Comparison of ENCODE assay signal across 7 cellular contexts in genomic region chr12:6961695-6962284, GRCh38. TPM values are rescaled to one million over a fixed set of nuclear protein-coding genes. Genes with fewer than 3 reads are reported as not detected.
DNase-seq lines count a peak whose midpoint lies in the region; ATAC-seq and TF ChIP-seq lines count a peak whose summit lies in the region.

No MANE protein-coding gene starts in this region.

- no peaks in the 10 kb centered on the region for H4K20me1 ChIP-seq in mammary epithelial cell (ENCODE audit: insufficient read depth, low read length)

- WGBS in mammary epithelial cell (ENCODE audit: low coverage, missing lambda C conversion rate) = 4% methylated on average over 15 of the region's 16 CpGs

- no peaks in the 10 kb centered on the region for H3K9me3 ChIP-seq in mammary epithelial cell (replicated peaks; ENCODE audit: insufficient read depth, low read length)

- in situ Hi-C loops in mammary epithelial cell (cut with MboI; ENCODE audit: low sequenced_read_pairs in 2 of 2) = loop anchor here in 1 of 2 donors (5.0 kb wide), 1 partner anchor 94 kb away; the partner anchor contains the start of gene TPI1

- peaks cover 42% of the 10 kb centered on the region for H3K79me2 ChIP-seq in mammary epithelial cell (ENCODE audit: insufficient read depth, low read length)

- H2AFZ ChIP-seq in mammary epithelial cell (ENCODE audit: low read depth, low read length) = peak overlapping the region; percentile 81

- ATAC-seq in HG02981 (IDR thresholded peaks at IDR 0.05; ENCODE audit: unreplicated experiment) = no peak

- H3K9ac ChIP-seq in mammary epithelial cell (ENCODE audit: insufficient read depth, low read length) = peak overlapping the region; percentile 94

- TF ChIP-seq CTCF in GM12872 (IDR thresholded peaks at IDR 0.05; ENCODE audit: insufficient read depth, low read depth, low read length) (peak; percentile 56; the same call in 2 of the 3 replicates), RWPE1 (conservative IDR thresholded peaks at IDR 0.05; ENCODE audit: low read depth) (0 out of 2 replicates have a peak, but pooled peaks have one; percentile 8), mammary epithelial cell (conservative IDR thresholded peaks at IDR 0.05 in 1 of 2, IDR thresholded peaks at IDR 0.05 in 1 of 2; ENCODE audit: extremely low read depth in 1 of 2, insufficient read depth in 1 of 2, low read depth in 1 of 2, low read length in 2 of 2) (peak; percentile 60 to 62)

- peak overlapping the region; percentile 94 for H3K4me2 ChIP-seq in mammary epithelial cell (ENCODE audit: insufficient read depth, low read depth, low read length)

- H3K4me1 ChIP-seq in mammary epithelial cell (ENCODE audit: insufficient read depth, low read length) = peaks cover 50% of the 10 kb centered on the region

- intact Hi-C loops in mammary epithelial cell (cut with micrococcal nuclease) = loop anchor here (2.0 to 5.0 kb wide), 3 partner anchors 81 to 147 kb away; partner anchors contain the start of genes C1R and C1RL

- peaks cover 14% of the 10 kb centered on the region for H3K36me3 ChIP-seq in mammary epithelial cell (ENCODE audit: insufficient read depth, low read length)

- CTCF ChIA-PET in RWPE1 (lab: Yijun Ruan, JAX) (interaction anchor here (0.7 to 2.5 kb wide), 5 partner anchors 9 to 214 kb away, joined by 3 to 14 read pairs (median 6); partner anchors contain the start of genes C12orf57, C1RL and RNU7-1), mammary epithelial cell (lab: Charles Lee; ENCODE audit: low non-redundant PET) (interaction anchor here (0.6 to 1.0 kb wide), 2 partner anchors 16 to 204 kb away, joined by 3 to 4 read pairs; no protein-coding TSS in a partner anchor)

- dilution Hi-C loops in mammary epithelial cell (cut with HindIII; ENCODE audit: low sequenced_read_pairs) = no loop called here

- peak overlapping the region in 2 of 3 experiments; percentile 94 to 97 for H3K4me3 ChIP-seq in mammary epithelial cell (replicated peaks in 1 of 3; ENCODE audit: insufficient read depth in 1 of 3, low read depth in 2 of 3, low read length in 3 of 3)

- POLR2A ChIA-PET in RWPE1 (lab: Yijun Ruan, JAX; ENCODE audit: low non-redundant PET) = interaction anchor here (1.2 to 2.7 kb wide), 3 partner anchors 16 to 33 kb away, joined by 5 to 24 read pairs (median 12); partner anchors contain the start of genes C12orf57 and RNU7-1

- H3K27ac ChIP-seq in RWPE1 = peak overlapping the region; percentile 72
- H3K27ac ChIP-seq in mammary epithelial cell (ENCODE audit: insufficient read depth, low read depth, low read length) = peak overlapping the region; percentile 88

- H3K27me3 ChIP-seq in mammary epithelial cell (ENCODE audit: insufficient read depth, low read length) = no peaks in the 10 kb centered on the region

- TSS peak; percentile 21 for BruUV-seq in mammary epithelial cell (replicated peaks; lab: Mats Ljungman, UMichigan)

- DNase-seq in LHCN-M2 (ENCODE audit: low read depth) (peak; percentile 79), RWPE1 (ENCODE audit: low spot score) (peak; percentile 39), mammary epithelial cell (peak; percentile 66), iris pigment epithelial cell (ENCODE audit: low read depth) (peak; percentile 76)
- peak; percentile 60 for DNase-seq in stimulated activated CD4-positive, alpha-beta T cell treated with anti-CD3 and anti-CD28 coated beads, Interleukin-12 subunit alpha, Interleukin-12 subunit beta, amount 100 ng/mL, for 4 hours

RNA-seq across cellular contexts. Expression of gene PHB2, which starts 8.7 kb away (rescaled TPM):
- 302 and 330 TPM in 2 replicates for total RNA-seq in LHCN-M2 (2014; rRNA removed)
- polyA plus RNA-seq in LHCN-M2 (2012) = 179 TPM
- 100 to 1,000 TPM; 149 to 168 TPM for total RNA-seq in mammary epithelial cell
- polyA plus RNA-seq in mammary epithelial cell = 319 TPM
- polyA minus RNA-seq in mammary epithelial cell = 137 TPM

RNA-seq across cellular contexts. Expression of gene EMG1, which starts 8.9 kb away (rescaled TPM):
- 39.1 and 61.7 TPM in 2 replicates for total RNA-seq in LHCN-M2 (2014; rRNA removed)
- polyA plus RNA-seq in LHCN-M2 (2012) = 80.8 TPM
- total RNA-seq in mammary epithelial cell = 10 to 100 TPM; 29.3 to 75.1 TPM
- polyA plus RNA-seq in mammary epithelial cell = 48.5 TPM
- 25.8 TPM for polyA minus RNA-seq in mammary epithelial cell

RNA-seq across cellular contexts. Expression of gene PTPN6, which starts 10.6 kb away (rescaled TPM):
- total RNA-seq in LHCN-M2 (2014; rRNA removed) (not detected in 2 replicates), mammary epithelial cell (10 to 100 TPM; 13.0 to 27.0 TPM)
- not detected for polyA plus RNA-seq in LHCN-M2 (2012)
- 16.4 TPM for polyA plus RNA-seq in mammary epithelial cell
- polyA minus RNA-seq in mammary epithelial cell = 8.0 TPM

RNA-seq across cellular contexts. Expression of gene C12orf57, which starts 18.0 kb away (rescaled TPM):
- total RNA-seq in LHCN-M2 (2014; rRNA removed) (185 and 223 TPM in 2 replicates), mammary epithelial cell (10 to 100 TPM; 31.3 to 61.3 TPM)
- 258 TPM for polyA plus RNA-seq in LHCN-M2 (2012)
- polyA plus RNA-seq in mammary epithelial cell = 128 TPM
- 27.8 TPM for polyA minus RNA-seq in mammary epithelial cell

RNA-seq across cellular contexts. Expression of gene RNU7-1, which starts 18.2 kb away (rescaled TPM):
- total RNA-seq in LHCN-M2 (2014; rRNA removed) (not detected in 2 replicates), mammary epithelial cell (not detected)
- not detected for polyA plus RNA-seq in LHCN-M2 (2012)
- polyA plus RNA-seq in mammary epithelial cell = not detected
- not detected for polyA minus RNA-seq in mammary epithelial cell

Comparison
In these comparisons a context has a peak if more than half of its experiments do, and no peak if none do; other contexts are left out.
1. CTCF ChIP-seq: peak in every context shown above with its lines; median percentile 61 in mammary epithelial cell; 56 in GM12872; 8 in RWPE1.
2. RNA of gene PTPN6, which starts 10.6 kb away (total RNA-seq): 13.0 to 27.0 TPM in mammary epithelial cell; not detected in LHCN-M2; every median in the first group is over 10 times any median in the second.
3. Peak in every context shown above with its lines, with median percentiles within 50 percentile points of each other: DNase-seq.